Comparison of ENCODE assay signal across 15 cellular contexts in the genomic region with DNA sequence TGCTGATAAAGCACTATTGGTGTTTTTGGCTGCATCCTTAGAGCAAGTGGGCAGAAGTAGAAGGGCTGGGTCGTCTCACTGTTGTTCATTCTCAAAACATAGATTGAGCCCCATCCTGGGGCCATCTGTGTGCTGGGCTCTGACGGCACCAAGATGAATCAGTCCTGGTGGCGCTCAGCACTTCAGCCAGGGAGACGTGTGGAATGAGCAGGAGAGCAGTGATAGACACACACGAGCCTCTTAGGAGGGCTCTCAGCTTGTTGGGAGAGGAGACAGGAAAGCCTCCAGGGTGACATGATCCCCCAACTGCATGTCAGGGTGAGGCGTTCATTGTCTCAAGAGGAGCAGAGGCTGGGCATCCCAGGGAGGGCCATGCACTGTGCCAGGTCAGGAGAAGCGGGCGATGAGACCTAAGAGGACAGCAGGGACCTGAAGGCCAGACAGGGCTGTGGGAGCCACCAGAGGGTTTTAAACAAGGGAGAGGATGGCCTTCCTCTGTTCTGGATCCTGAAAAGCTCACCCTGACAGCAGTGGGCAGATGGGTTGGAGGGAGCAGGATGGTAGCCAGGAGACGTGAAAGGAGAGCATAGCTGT.
A peak's percentile ranks its signal among the peaks of the same experiment; 100 is the strongest.
DNase-seq lines count a peak whose midpoint lies in the region; ATAC-seq and TF ChIP-seq lines count a peak whose summit lies in the region.
"Had no signal": no experiment of that assay in that cellular context is flagged by ENCODE, and none has a peak within 500 bp of the region (broad histone marks: within the 10 kb centered on the region; RNA-seq: fewer than 3 reads in every experiment).

No MANE protein-coding gene starts in this region.

- H3K4me3 ChIP-seq in cardiac muscle cell (no peak overlapping the region), thoracic aorta (no peak overlapping the region), lower lobe of right lung (no peak overlapping the region)
- H3K4me3 ChIP-seq: BLaER1 treated with 17β-estradiol and CSF1 and Interleukin-3, amounts not matched to agents 10 nM and 100 nM had no signal

- H3K4me1 Mint-ChIP-seq in HFFc6 (ENCODE audit: low read depth) (peaks cover 72% of the 10 kb centered on the region), endothelial cell (ENCODE audit: unreplicated experiment) (peaks cover 23% of the 10 kb centered on the region)
- H3K4me1 Mint-ChIP-seq: IgD-negative memory B cell had no signal

- H3K27ac Mint-ChIP-seq in HFFc6 (peak overlapping the region; percentile 52; the same call in 1 of the 2 replicates), endothelial cell (ENCODE audit: unreplicated experiment) (peak overlapping the region; percentile 80)
- H3K27ac Mint-ChIP-seq: IgD-negative memory B cell had no signal

- peaks cover 38% of the 10 kb centered on the region for H3K36me3 Mint-ChIP-seq in HFFc6 (ENCODE audit: low read depth)
- peaks cover 47% of the 10 kb centered on the region for H3K36me3 Mint-ChIP-seq in endothelial cell (ENCODE audit: low read depth, unreplicated experiment)
- H3K36me3 Mint-ChIP-seq: IgD-negative memory B cell had no signal

- H3K4me3 Mint-ChIP-seq in HFFc6: no peak overlapping the region
- H3K4me3 Mint-ChIP-seq in endothelial cell (ENCODE audit: unreplicated experiment): peak overlapping the region; percentile 72
- H3K4me3 Mint-ChIP-seq: IgD-negative memory B cell had no signal

- ATAC-seq in left cardiac atrium: no peak
- ATAC-seq in thoracic aorta (ENCODE audit: insufficient number of reproducible peaks, low FRiP score, low read depth): no peak
- ATAC-seq in lower lobe of right lung: no peak
- no peak for ATAC-seq in GM21786 (IDR thresholded peaks at IDR 0.05; ENCODE audit: unreplicated experiment)

- TF ChIP-seq CTCF in cardiac muscle cell (IDR thresholded peaks at IDR 0.05; ENCODE audit: low read depth, low read length): no peak
- no peak for TF ChIP-seq CTCF in HFFc6 (IDR thresholded peaks at IDR 0.05)
- TF ChIP-seq CTCF in endothelial cell (IDR thresholded peaks at IDR 0.05; ENCODE audit: unreplicated experiment): no peak
- TF ChIP-seq CTCF in thoracic aorta (IDR thresholded peaks at IDR 0.05): no peak
- no peak for TF ChIP-seq CTCF in lower lobe of right lung (IDR thresholded peaks at IDR 0.05)

- DNase-seq in cardiac muscle cell (ENCODE audit: low read depth in 1 of 2, low spot score in 1 of 2): no peak
- DNase-seq in left cardiac atrium: no peak
- no peak for DNase-seq in HFFc6
- no peak for DNase-seq in endothelial cell (ENCODE audit: low spot score)
- no peak for DNase-seq in thoracic aorta (ENCODE audit: low spot score)
- DNase-seq in lower lobe of right lung: no peak
- DNase-seq in NOMO-1 treated with dmso at 0.1 percent for 144 hours (lab: John Stamatoyannopoulos, UW; ENCODE audit: unreplicated experiment): no peak
- DNase-seq: NCI-H1417, NCI-H2029, NCI-H2171, NCI-H446, NCI-H69 had no signal

- H3K4me1 ChIP-seq in cardiac muscle cell (ENCODE audit: low read depth) (peaks cover 28% of the 10 kb centered on the region), thoracic aorta (ENCODE audit: control insufficient read depth in 1 of 2, low read depth in 2 of 2) (peaks cover 44 to 59% of the 10 kb centered on the region in 2 donors), lower lobe of right lung (peaks cover 17% of the 10 kb centered on the region)

- H3K9me3 ChIP-seq in cardiac muscle cell (ENCODE audit: low read depth): no peaks in the 10 kb centered on the region
- H3K9me3 ChIP-seq in thoracic aorta: no peaks in the 10 kb centered on the region
- H3K9me3 ChIP-seq in lower lobe of right lung: no peaks in the 10 kb centered on the region
- H3K9me3 ChIP-seq: BLaER1 treated with 17β-estradiol and CSF1 and Interleukin-3, amounts not matched to agents 10 nM and 100 nM had no signal

- H3K27ac ChIP-seq in cardiac muscle cell (peak overlapping the region; percentile 39), thoracic aorta (peak overlapping the region; percentile 36 to 87), lower lobe of right lung (no peak overlapping the region)
- H3K27ac ChIP-seq: BLaER1 treated with 17β-estradiol and CSF1 and Interleukin-3, amounts not matched to agents 10 nM and 100 nM had no signal

- H3K27me3 ChIP-seq in cardiac muscle cell (no peaks in the 10 kb centered on the region), thoracic aorta (replicated peaks; ENCODE audit: insufficient read depth) (no peaks in the 10 kb centered on the region), lower lobe of right lung (ENCODE audit: low read depth) (no peaks in the 10 kb centered on the region)
- H3K27me3 ChIP-seq: BLaER1 treated with 17β-estradiol and CSF1 and Interleukin-3, amounts not matched to agents 10 nM and 100 nM had no signal

- H3K36me3 ChIP-seq in cardiac muscle cell: peaks cover 43% of the 10 kb centered on the region
- H3K36me3 ChIP-seq in thoracic aorta: peaks cover 49% of the 10 kb centered on the region
- peaks cover 94% of the 10 kb centered on the region for H3K36me3 ChIP-seq in lower lobe of right lung

- intact Hi-C loops in left cardiac atrium (cut with DNase I): no loop called here
- intact Hi-C loops in lower lobe of right lung (cut with DNase I): no loop called here

- H3K9me3 Mint-ChIP-seq in HFFc6 (no peaks in the 10 kb centered on the region), endothelial cell (ENCODE audit: unreplicated experiment) (no peaks in the 10 kb centered on the region)
- H3K9me3 Mint-ChIP-seq: IgD-negative memory B cell had no signal

- H3K27me3 Mint-ChIP-seq in HFFc6 (ENCODE audit: insufficient read depth): peaks cover 6% of the 10 kb centered on the region; the same call in 1 of the 2 replicates
- peaks cover 16% of the 10 kb centered on the region for H3K27me3 Mint-ChIP-seq in endothelial cell (ENCODE audit: unreplicated experiment)
